9 cellular contexts compared by ENCODE assay signal in genomic region chr15:34365073-34365825, GRCh38. TPM values are rescaled to one million over a fixed set of nuclear protein-coding genes. Genes with fewer than 3 reads are reported as not detected.
DNase-seq lines count a peak whose midpoint lies in the region; ATAC-seq and TF ChIP-seq lines count a peak whose summit lies in the region.
"Had no signal": no experiment of that assay in that cellular context is flagged by ENCODE, and none has a peak within 500 bp of the region (broad histone marks: within the 10 kb centered on the region; RNA-seq: fewer than 3 reads in every experiment).

No MANE protein-coding gene starts in this region.

- peaks cover 47% of the 10 kb centered on the region for H3K36me3 Mint-ChIP-seq in activated T-cell treated with anti-CD3 and anti-CD28 coated beads, Interleukin-2, amount 50 U/mL, for 24 hours (ENCODE audit: low read depth)
- peaks cover 28% of the 10 kb centered on the region for H3K36me3 Mint-ChIP-seq in activated B cell treated with CpG ODN at 0.5 μM for 24 hours (ENCODE audit: low read depth)
- peaks cover 24% of the 10 kb centered on the region for H3K36me3 Mint-ChIP-seq in stimulated activated memory B cell treated with anti-CD40 and anti-IgM and Interleukin-4, amounts not matched to agents 10 μg/mL and 1 μg/mL and 100 μg/mL, for 72 hours

- H3K4me1 Mint-ChIP-seq in activated T-cell treated with anti-CD3 and anti-CD28 coated beads, Interleukin-2, amount 50 U/mL, for 24 hours (ENCODE audit: low read depth), result peaks cover 34% of the 10 kb centered on the region
- peaks cover 42% of the 10 kb centered on the region for H3K4me1 Mint-ChIP-seq in activated B cell treated with CpG ODN at 0.5 μM for 24 hours
- peaks cover 26% of the 10 kb centered on the region for H3K4me1 Mint-ChIP-seq in stimulated activated memory B cell treated with anti-CD40 and anti-IgM and Interleukin-4, amounts not matched to agents 10 μg/mL and 1 μg/mL and 100 μg/mL, for 72 hours

- POLR2A ChIA-PET in activated B cell treated with CpG ODN at 0.5 μM for 24 hours (lab: Charles Lee), result interaction anchor here (0.6 to 4.3 kb wide), 6 partner anchors 9 to 303 kb away, joined by 3 to 64 read pairs (median 4); partner anchors contain the start of genes EMC7, NOP10, NUTM1 and PGBD4

- H3K9me3 Mint-ChIP-seq in activated T-cell treated with anti-CD3 and anti-CD28 coated beads, Interleukin-2, amount 50 U/mL, for 24 hours, result no peaks in the 10 kb centered on the region
- H3K9me3 Mint-ChIP-seq in activated B cell treated with CpG ODN at 0.5 μM for 24 hours, result no peaks in the 10 kb centered on the region
- H3K9me3 Mint-ChIP-seq in stimulated activated memory B cell treated with anti-CD40 and anti-IgM and Interleukin-4, amounts not matched to agents 10 μg/mL and 1 μg/mL and 100 μg/mL, for 72 hours, result no peaks in the 10 kb centered on the region

- peak overlapping the region; percentile 88 for H3K4me3 ChIP-seq in fibroblast of the aortic adventitia (ENCODE audit: low read depth, low read length)
- H3K4me3 ChIP-seq in coronary artery, result no peak overlapping the region

- CTCF ChIA-PET in activated B cell treated with CpG ODN at 0.5 μM for 24 hours (lab: Charles Lee), result interaction anchor here (4.2 to 5.2 kb wide), 2 partner anchors 22 to 123 kb away, joined by 32 to 78 read pairs; partner anchors contain the start of genes NOP10 and NUTM1

- H3K27ac Mint-ChIP-seq in activated T-cell treated with anti-CD3 and anti-CD28 coated beads, Interleukin-2, amount 50 U/mL, for 24 hours, result peak overlapping the region; percentile 68
- H3K27ac Mint-ChIP-seq in activated B cell treated with CpG ODN at 0.5 μM for 24 hours, result no peak overlapping the region
- no peak overlapping the region for H3K27ac Mint-ChIP-seq in stimulated activated memory B cell treated with anti-CD40 and anti-IgM and Interleukin-4, amounts not matched to agents 10 μg/mL and 1 μg/mL and 100 μg/mL, for 72 hours

- TF ChIP-seq CTCF in activated B cell treated with CpG ODN at 0.5 μM for 24 hours (IDR thresholded peaks at IDR 0.05) (no peak), fibroblast of the aortic adventitia (IDR thresholded peaks at IDR 0.05; ENCODE audit: insufficient read depth, low read length) (no peak), coronary artery (IDR thresholded peaks at IDR 0.05) (no peak)

- peak overlapping the region; percentile 96 for H3K4me3 Mint-ChIP-seq in activated T-cell treated with anti-CD3 and anti-CD28 coated beads, Interleukin-2, amount 50 U/mL, for 24 hours
- peak overlapping the region; percentile 94 for H3K4me3 Mint-ChIP-seq in activated B cell treated with CpG ODN at 0.5 μM for 24 hours
- H3K4me3 Mint-ChIP-seq in stimulated activated memory B cell treated with anti-CD40 and anti-IgM and Interleukin-4, amounts not matched to agents 10 μg/mL and 1 μg/mL and 100 μg/mL, for 72 hours, result peak overlapping the region; percentile 95

- ATAC-seq in activated B cell treated with CpG ODN at 0.5 μM for 24 hours (ENCODE audit: low read depth) (no peak), HG02884 (IDR thresholded peaks at IDR 0.05; ENCODE audit: unreplicated experiment) (no peak), GM21367 (IDR thresholded peaks at IDR 0.05; ENCODE audit: unreplicated experiment) (no peak)
- ATAC-seq in stimulated activated memory B cell treated with anti-CD40 and anti-IgM and Interleukin-4, amounts not matched to agents 10 μg/mL and 1 μg/mL and 100 μg/mL, for 72 hours, result no peak

- DNase-seq in activated T-cell treated with anti-CD3 and anti-CD28 coated beads, Interleukin-2, amount 50 U/mL, for 24 hours, result peak; percentile 46
- DNase-seq in activated T-cell treated with anti-CD3 and anti-CD28 coated beads, Interleukin-2, amount 50 U/mL, for 1 hour, result no peak
- DNase-seq in activated B cell treated with CpG ODN at 0.5 μM for 24 hours, result no peak
- peak; percentile 35 for DNase-seq in fibroblast of the aortic adventitia (ENCODE audit: low read depth)
- DNase-seq in coronary artery (ENCODE audit: low spot score), result no peak
- DNase-seq: stimulated activated CD4-positive, alpha-beta T cell treated with anti-CD3 and anti-CD28 coated beads, Interleukin-4, amount 100 ng/mL, for 1 hour had no signal

- intact Hi-C loops in activated B cell treated with CpG ODN at 0.5 μM for 24 hours (cut with micrococcal nuclease), result loop anchor here (5.0 to 10.0 kb wide), 2 partner anchors 33 to 620 kb away; partner anchors contain the start of gene ZNF770

- H3K27me3 Mint-ChIP-seq in activated T-cell treated with anti-CD3 and anti-CD28 coated beads, Interleukin-2, amount 50 U/mL, for 24 hours, result no peaks in the 10 kb centered on the region
- no peaks in the 10 kb centered on the region for H3K27me3 Mint-ChIP-seq in activated B cell treated with CpG ODN at 0.5 μM for 24 hours
- no peaks in the 10 kb centered on the region for H3K27me3 Mint-ChIP-seq in stimulated activated memory B cell treated with anti-CD40 and anti-IgM and Interleukin-4, amounts not matched to agents 10 μg/mL and 1 μg/mL and 100 μg/mL, for 72 hours

- peak overlapping the region in 1 of 2 donors; percentile 96 for H3K27ac ChIP-seq in coronary artery

RNA-seq across cellular contexts. Expression of gene LPCAT4, which starts 1.7 kb away (rescaled TPM):
- total RNA-seq in activated B cell treated with CpG ODN at 0.5 μM for 24 hours, result 23.8 and 28.8 TPM in 2 replicates
- total RNA-seq in fibroblast of the aortic adventitia (ENCODE audit: low replicate concordance), result 12.5 and 19.3 TPM in 2 replicates

RNA-seq across cellular contexts. Expression of gene NUTM1, which starts 22.1 kb away (rescaled TPM):
- total RNA-seq in activated B cell treated with CpG ODN at 0.5 μM for 24 hours (not detected in 2 replicates), fibroblast of the aortic adventitia (ENCODE audit: low replicate concordance) (under 0.01 TPM in 1 of 2 replicates, not detected in the other)

RNA-seq across cellular contexts. Expression of gene NOP10, which starts 22.3 kb away (rescaled TPM):
- total RNA-seq in activated B cell treated with CpG ODN at 0.5 μM for 24 hours (116 and 130 TPM in 2 replicates), fibroblast of the aortic adventitia (ENCODE audit: low replicate concordance) (27.4 and 285 TPM in 2 replicates)

RNA-seq across cellular contexts. Expression of gene SLC12A6, which starts 27.7 kb away (rescaled TPM):
- total RNA-seq in activated B cell treated with CpG ODN at 0.5 μM for 24 hours, result 61.3 and 74.4 TPM in 2 replicates
- 29.4 and 47.3 TPM in 2 replicates for total RNA-seq in fibroblast of the aortic adventitia (ENCODE audit: low replicate concordance)

Comparison
In these comparisons a context has a peak if more than half of its experiments do, and no peak if none do; other contexts are left out.
1. DNase-seq: peak in activated T-cell treated with anti-CD3 and anti-CD28 coated beads, Interleukin-2, amount 50 U/mL, for 24 hours (single experiment) and fibroblast of the aortic adventitia (single experiment); none in activated T-cell treated with anti-CD3 and anti-CD28 coated beads, Interleukin-2, amount 50 U/mL, for 1 hour (single experiment), activated B cell treated with CpG ODN at 0.5 μM for 24 hours (single experiment) and coronary artery (single experiment).
2. Peak in every context shown above with its lines, with median percentiles within 50 percentile points of each other: H3K4me3 Mint-ChIP-seq.